ENCODE assay signal across 27 cellular contexts in genomic region chr1:59107916-59108315, GRCh38.
A peak's percentile ranks its signal among the peaks of the same experiment; 100 is the strongest.
DNase-seq lines count a peak whose midpoint lies in the region; ATAC-seq, FAIRE-seq and TF ChIP-seq lines count a peak whose summit lies in the region.
"Had no signal": no experiment of that assay in that cellular context is flagged by ENCODE, and none has a peak within 500 bp of the region (broad histone marks: within the 10 kb centered on the region; RNA-seq: fewer than 3 reads in every experiment).

No MANE protein-coding gene starts in this region.

- H3K4me3 ChIP-seq in heart left ventricle = no peak overlapping the region
- H3K4me3 ChIP-seq in skeletal muscle tissue (ENCODE audit: low read length in 3 of 3) = no peak overlapping the region
- no peak overlapping the region for H3K4me3 ChIP-seq in small intestine (ENCODE audit: low read depth in 1 of 2, low read length in 2 of 2)
- H3K4me3 ChIP-seq: Peyer's patch, SK-N-MC, spleen, transverse colon had no signal

- DNase-seq in heart left ventricle = no peak
- DNase-seq in Right ventricle myocardium inferior (ENCODE audit: missing footprints) = no peak
- peak; percentile 98 for DNase-seq in NCI-H2171 treated with DMSO at 0.1 percent for 48 hours (lab: John Stamatoyannopoulos, UW)
- DNase-seq in cerebellum (ENCODE audit: low spot score) = peak; percentile 50
- DNase-seq in activated gamma-delta T cell treated with Interleukin-2 at 50 U/mL for 16 hours = no peak
- DNase-seq in small intestine = no peak
- no peak for DNase-seq in T-helper 17 cell
- DNase-seq: activated CD4-positive, alpha-beta T cell treated with anti-CD3 and anti-CD28 coated beads, Interleukin-2, amount 50 U/mL, for 1 hour; BE2C; foreskin melanocyte; H7; MM.1S; NCI-H187; Peyer's patch; spleen; stimulated activated CD4-positive, alpha-beta T cell treated with anti-CD3 and anti-CD28 coated beads, Interleukin-4, amount 100 ng/mL, for 24 hours; transverse colon; WERI-Rb-1 had no signal

- H3K4me1 Mint-ChIP-seq in T-helper 17 cell = peaks cover 2% of the 10 kb centered on the region
- H3K4me1 Mint-ChIP-seq: activated naive CD4-positive, alpha-beta T cell treated with anti-CD3 and anti-CD28 coated beads, Interleukin-2, amount 50 U/mL, for 24 hours; central memory CD8-positive, alpha-beta T cell had no signal

- H3K27ac ChIP-seq in heart left ventricle = peak overlapping the region in 7 of 12 donors; percentile 15 to 79 (median 61)
- peak overlapping the region; percentile 55 for H3K27ac ChIP-seq in skeletal muscle tissue (ENCODE audit: low read depth, low read length)
- no peak overlapping the region for H3K27ac ChIP-seq in small intestine (ENCODE audit: low read depth in 1 of 2, low read length in 1 of 2)
- H3K27ac ChIP-seq: Peyer's patch, SK-N-MC, spleen, transverse colon, WERI-Rb-1 had no signal

- peaks cover 12% of the 10 kb centered on the region for H3K27me3 Mint-ChIP-seq in T-helper 17 cell
- H3K27me3 Mint-ChIP-seq: activated naive CD4-positive, alpha-beta T cell treated with anti-CD3 and anti-CD28 coated beads, Interleukin-2, amount 50 U/mL, for 24 hours; central memory CD8-positive, alpha-beta T cell; stimulated activated naive CD8-positive, alpha-beta T cell treated with anti-CD3 and anti-CD28 coated beads, Interleukin-15, Interleukin-2, amounts not matched to agents 100 ng/mL and 50 ng/mL, for 24 hours had no signal

- H3K27ac Mint-ChIP-seq in T-helper 17 cell = no peak overlapping the region
- H3K27ac Mint-ChIP-seq: activated naive CD4-positive, alpha-beta T cell treated with anti-CD3 and anti-CD28 coated beads, Interleukin-2, amount 50 U/mL, for 24 hours; activated T-helper 1 cell treated with anti-CD3 and anti-CD28 coated beads, Interleukin-12 subunit alpha, Interleukin-12 subunit beta, Interleukin-2, Interleukin-4 antibody, amounts not matched to agents 30 ng/mL and 10 ng/mL and 1 ng/mL, durations not matched to agents 14 hours and 24 hours and 36 hours; stimulated activated naive CD8-positive, alpha-beta T cell treated with anti-CD3 and anti-CD28 coated beads, Interleukin-15, Interleukin-2, amounts not matched to agents 100 ng/mL and 50 ng/mL, for 24 hours; T-helper 2 cell treated with Interferon-gamma antibody and Interleukin-4, amounts not matched to agents 5 μg/mL and 100 μg/mL, for 36 hours had no signal

- no peaks in the 10 kb centered on the region for H3K27me3 ChIP-seq in heart left ventricle
- no peaks in the 10 kb centered on the region for H3K27me3 ChIP-seq in skeletal muscle tissue (ENCODE audit: control insufficient read depth in 3 of 3, insufficient read depth in 3 of 3, low read length in 3 of 3)
- H3K27me3 ChIP-seq in small intestine (ENCODE audit: control insufficient read depth in 2 of 2, insufficient read depth in 2 of 2, low read length in 2 of 2) = no peaks in the 10 kb centered on the region
- H3K27me3 ChIP-seq: BE2C, Peyer's patch, spleen, transverse colon had no signal

- no peak overlapping the region for H3K4me3 Mint-ChIP-seq in T-helper 17 cell
- H3K4me3 Mint-ChIP-seq: activated naive CD4-positive, alpha-beta T cell treated with anti-CD3 and anti-CD28 coated beads, Interleukin-2, amount 50 U/mL, for 24 hours; activated T-helper 1 cell treated with anti-CD3 and anti-CD28 coated beads, Interleukin-12 subunit alpha, Interleukin-12 subunit beta, Interleukin-2, Interleukin-4 antibody, amounts not matched to agents 30 ng/mL and 10 ng/mL and 1 ng/mL, durations not matched to agents 14 hours and 24 hours and 36 hours; central memory CD8-positive, alpha-beta T cell; stimulated activated naive CD8-positive, alpha-beta T cell treated with anti-CD3 and anti-CD28 coated beads, Interleukin-15, Interleukin-2, amounts not matched to agents 100 ng/mL and 50 ng/mL, for 24 hours; T-helper 2 cell treated with Interferon-gamma antibody and Interleukin-4, amounts not matched to agents 5 μg/mL and 100 μg/mL, for 36 hours had no signal

- TF ChIP-seq CTCF in heart left ventricle (IDR thresholded peaks at IDR 0.05) = no peak

- H3K36me3 Mint-ChIP-seq in T-helper 17 cell (ENCODE audit: low read depth) = no peaks in the 10 kb centered on the region
- H3K36me3 Mint-ChIP-seq: activated naive CD4-positive, alpha-beta T cell treated with anti-CD3 and anti-CD28 coated beads, Interleukin-2, amount 50 U/mL, for 24 hours had no signal

- no peak for ATAC-seq in heart left ventricle
- no peak for ATAC-seq in Right ventricle myocardium inferior
- no peak for ATAC-seq in T-helper 17 cell

- H3K9me3 ChIP-seq in heart left ventricle = no peaks in the 10 kb centered on the region
- no peaks in the 10 kb centered on the region for H3K9me3 ChIP-seq in skeletal muscle tissue (ENCODE audit: control insufficient read depth in 3 of 3, low read length in 3 of 3)
- no peaks in the 10 kb centered on the region for H3K9me3 ChIP-seq in small intestine (ENCODE audit: control insufficient read depth, low read depth)
- no peaks in the 10 kb centered on the region for H3K9me3 ChIP-seq in T-helper 17 cell (ENCODE audit: control insufficient read depth, low read length, poor library complexity, severe bottlenecking)
- H3K9me3 ChIP-seq: BE2C, Peyer's patch, spleen, transverse colon had no signal

- no peak for TF ChIP-seq POLR2A in heart left ventricle (IDR thresholded peaks at IDR 0.05)

- FAIRE-seq in small intestine (lab: Jason Lieb, UNC) = no peak
- FAIRE-seq: A204.1, GM18507 had no signal

- H3K4me1 ChIP-seq in heart left ventricle (peaks cover 0 to 25% (median 11%) of the 10 kb centered on the region in 12 donors), skeletal muscle tissue (ENCODE audit: control insufficient read depth in 3 of 3, insufficient read depth in 3 of 3, low read length in 3 of 3) (peaks cover 9 to 12% (median 10%) of the 10 kb centered on the region in 3 donors), small intestine (ENCODE audit: control insufficient read depth in 2 of 2, insufficient read depth in 1 of 2, low read depth in 1 of 2, low read length in 1 of 2) (no peaks in the 10 kb centered on the region)
- H3K4me1 ChIP-seq: BE2C, Peyer's patch, spleen had no signal

- intact Hi-C loops in heart left ventricle (cut with DNase I) = loop anchor here in 3 of 10 donors (5.0 kb wide), 1 partner anchor 34 kb away; no protein-coding TSS in a partner anchor
- intact Hi-C loops in Right ventricle myocardium inferior (cut with DNase I) = loop anchor here (1.0 to 5.0 kb wide), 2 partner anchors 44 to 324 kb away; partner anchors contain the start of gene JUN

- no peaks in the 10 kb centered on the region for H3K36me3 ChIP-seq in heart left ventricle
- H3K36me3 ChIP-seq in skeletal muscle tissue (ENCODE audit: control insufficient read depth in 3 of 3, insufficient read depth in 3 of 3, low read length in 3 of 3) = no peaks in the 10 kb centered on the region
- H3K36me3 ChIP-seq in small intestine (ENCODE audit: control insufficient read depth in 2 of 2, insufficient read depth in 2 of 2, low read length in 2 of 2) = no peaks in the 10 kb centered on the region
- H3K36me3 ChIP-seq: BE2C, Peyer's patch, spleen, transverse colon, WERI-Rb-1 had no signal

- H3K9ac ChIP-seq in skeletal muscle tissue (ENCODE audit: low read depth in 1 of 3, low read length in 3 of 3) = no peak overlapping the region

- WGBS in heart left ventricle, 4 donors = 71 to 81% (median 78%) methylated on average over 5 of the region's 5 CpGs
- WGBS in small intestine, 3 donors = 83 to 85% (median 85%) methylated on average over 5 of the region's 5 CpGs

Comparison
In these comparisons a context has a peak if more than half of its experiments do, and no peak if none do; other contexts are left out.
1. DNase-seq: peak in NCI-H2171 treated with DMSO at 0.1 percent for 48 hours (single experiment) and cerebellum (single experiment); none in heart left ventricle (0 of 5), Right ventricle myocardium inferior (single experiment), activated gamma-delta T cell treated with Interleukin-2 at 50 U/mL for 16 hours (single experiment), small intestine (single experiment) and T-helper 17 cell (0 of 3).
2. H3K27ac ChIP-seq: peak in heart left ventricle (7 of 12) and skeletal muscle tissue (single experiment); none in small intestine (0 of 2).